18 cellular contexts compared by ENCODE assay signal in the genomic region with DNA sequence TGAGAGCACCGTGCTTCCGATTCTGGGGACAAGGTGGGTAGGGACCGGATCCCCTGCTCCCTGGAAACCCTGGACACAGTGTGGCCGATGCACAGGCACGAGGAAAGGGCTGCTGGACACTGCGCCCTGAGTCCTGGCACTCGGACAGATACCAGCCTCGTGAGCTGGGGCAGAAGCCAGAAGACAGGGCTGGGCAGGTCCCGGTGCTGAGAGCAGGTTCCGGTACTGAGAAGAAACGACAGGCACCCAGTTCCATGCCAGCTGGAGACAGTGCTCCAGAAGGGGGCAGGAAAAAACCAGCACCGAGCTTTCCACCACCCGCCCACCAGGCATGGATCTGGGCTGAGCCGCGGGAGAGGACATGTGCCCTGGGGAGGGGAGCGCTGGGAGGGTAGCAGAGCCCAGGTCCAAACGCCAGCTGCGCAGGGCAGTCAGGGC. TPM values are rescaled to one million over a fixed set of nuclear protein-coding genes. Genes with fewer than 3 reads are reported as not detected.
DNase-seq lines count a peak whose midpoint lies in the region; ATAC-seq and TF ChIP-seq lines count a peak whose summit lies in the region.
"Had no signal": no experiment of that assay in that cellular context is flagged by ENCODE, and none has a peak within 500 bp of the region (broad histone marks: within the 10 kb centered on the region; RNA-seq: fewer than 3 reads in every experiment).

No MANE protein-coding gene starts in this region.

- no peak for TF ChIP-seq CTCF in body of pancreas (IDR thresholded peaks at IDR 0.05)
- no peak for TF ChIP-seq CTCF in upper lobe of right lung (IDR thresholded peaks at IDR 0.05)

- ATAC-seq in body of pancreas, result no peak
- ATAC-seq in upper lobe of right lung, result no peak
- no peak for ATAC-seq in GM19351 (IDR thresholded peaks at IDR 0.05; ENCODE audit: unreplicated experiment)
- ATAC-seq: PC-3 had no signal

- H3K9me3 ChIP-seq in body of pancreas (no peaks in the 10 kb centered on the region), upper lobe of right lung (no peaks in the 10 kb centered on the region)
- H3K9me3 ChIP-seq: ovary, spleen, vagina had no signal

- H3K27me3 Mint-ChIP-seq in activated naive CD4-positive, alpha-beta T cell treated with anti-CD3 and anti-CD28 coated beads, Interleukin-2, amount 50 U/mL, for 24 hours, result no peaks in the 10 kb centered on the region
- H3K27me3 Mint-ChIP-seq: CD4-positive, alpha-beta T cell had no signal

- H3K27ac Mint-ChIP-seq in activated naive CD4-positive, alpha-beta T cell treated with anti-CD3 and anti-CD28 coated beads, Interleukin-2, amount 50 U/mL, for 24 hours, result peak overlapping the region; percentile 62
- H3K27ac Mint-ChIP-seq: CD4-positive, alpha-beta T cell had no signal

- H3K36me3 ChIP-seq in body of pancreas (replicated peaks in 1 of 2; ENCODE audit: insufficient read depth in 1 of 2, low read depth in 2 of 2) (no peaks in the 10 kb centered on the region), upper lobe of right lung (peaks cover 5% of the 10 kb centered on the region)
- H3K36me3 ChIP-seq: ovary had no signal

- no peak for TF ChIP-seq POLR2A in body of pancreas (IDR thresholded peaks at IDR 0.05)

- H3K4me3 Mint-ChIP-seq in activated naive CD4-positive, alpha-beta T cell treated with anti-CD3 and anti-CD28 coated beads, Interleukin-2, amount 50 U/mL, for 24 hours, result no peak overlapping the region
- H3K4me3 Mint-ChIP-seq: CD4-positive, alpha-beta T cell had no signal

- no peaks in the 10 kb centered on the region for H3K36me3 Mint-ChIP-seq in activated naive CD4-positive, alpha-beta T cell treated with anti-CD3 and anti-CD28 coated beads, Interleukin-2, amount 50 U/mL, for 24 hours

- H3K4me1 ChIP-seq in body of pancreas (peaks cover 26% of the 10 kb centered on the region), upper lobe of right lung (peaks cover 34% of the 10 kb centered on the region)

- no peaks in the 10 kb centered on the region for H3K9me3 Mint-ChIP-seq in activated naive CD4-positive, alpha-beta T cell treated with anti-CD3 and anti-CD28 coated beads, Interleukin-2, amount 50 U/mL, for 24 hours
- H3K9me3 Mint-ChIP-seq: CD4-positive, alpha-beta T cell had no signal

- DNase-seq in activated naive CD4-positive, alpha-beta T cell treated with Interleukin-2 at 50 U/mL for 16 hours, result no peak
- DNase-seq in body of pancreas (peak in 3 of 4 donors; percentile 29 to 54 (median 40)), superior temporal gyrus (ENCODE audit: extremely low spot score) (peak; percentile 54), upper lobe of right lung (no peak), SW480 (ENCODE audit: low spot score) (no peak)
- DNase-seq: CD4-positive, alpha-beta T cell; DMS53; effector CD8-positive, alpha-beta T cell; NCI-H2029 treated with DMSO at 0.1 percent for 48 hours; NCI-H524 treated with DMSO at 0.1 percent for 48 hours; ovary; PC-3; spleen; stimulated activated naive CD4-positive, alpha-beta T cell had no signal

- H3K27me3 ChIP-seq in body of pancreas, result no peaks in the 10 kb centered on the region
- H3K27me3 ChIP-seq in layer of hippocampus (ENCODE audit: control insufficient read depth, insufficient read depth, low read length), result no peaks in the 10 kb centered on the region
- no peaks in the 10 kb centered on the region for H3K27me3 ChIP-seq in upper lobe of right lung
- H3K27me3 ChIP-seq: ovary, spleen, vagina had no signal

- peak overlapping the region in 1 of 4 donors; percentile 38 for H3K27ac ChIP-seq in body of pancreas
- H3K27ac ChIP-seq in layer of hippocampus (ENCODE audit: low read depth, low read length), result peak overlapping the region; percentile 46
- no peak overlapping the region for H3K27ac ChIP-seq in upper lobe of right lung
- H3K27ac ChIP-seq: ovary, vagina had no signal

- 50 to 58% methylated on average over 16 to 18 of the region's 18 CpGs for WGBS in body of pancreas, 2 donors

- H3K4me3 ChIP-seq in body of pancreas (no peak overlapping the region), upper lobe of right lung (no peak overlapping the region)
- H3K4me3 ChIP-seq: ovary, spleen, vagina had no signal

- intact Hi-C loops in body of pancreas (cut with DNase I) (no loop called here), upper lobe of right lung (cut with DNase I) (no loop called here)

- peaks cover 15% of the 10 kb centered on the region for H3K4me1 Mint-ChIP-seq in activated naive CD4-positive, alpha-beta T cell treated with anti-CD3 and anti-CD28 coated beads, Interleukin-2, amount 50 U/mL, for 24 hours

RNA-seq across cellular contexts. Expression of a gene that starts 6.5 kb away (rescaled TPM):
- 1 to 10 TPM; 3.9 to 5.6 TPM for total RNA-seq in body of pancreas
- total RNA-seq in upper lobe of right lung, result 5.6 TPM

RNA-seq across cellular contexts. Expression of a gene that starts 6.8 kb away (rescaled TPM):
- total RNA-seq in body of pancreas (10 to 100 TPM; 32.9 to 82.4 TPM), upper lobe of right lung (61.3 TPM)

Comparison
In these comparisons a context has a peak if more than half of its experiments do, and no peak if none do; other contexts are left out.
1. DNase-seq: peak in body of pancreas (3 of 4) and superior temporal gyrus (single experiment); none in activated naive CD4-positive, alpha-beta T cell treated with Interleukin-2 at 50 U/mL for 16 hours (single experiment), upper lobe of right lung (single experiment) and SW480 (single experiment).